1 cellular context compared by ENCODE assay signal in the genomic region with DNA sequence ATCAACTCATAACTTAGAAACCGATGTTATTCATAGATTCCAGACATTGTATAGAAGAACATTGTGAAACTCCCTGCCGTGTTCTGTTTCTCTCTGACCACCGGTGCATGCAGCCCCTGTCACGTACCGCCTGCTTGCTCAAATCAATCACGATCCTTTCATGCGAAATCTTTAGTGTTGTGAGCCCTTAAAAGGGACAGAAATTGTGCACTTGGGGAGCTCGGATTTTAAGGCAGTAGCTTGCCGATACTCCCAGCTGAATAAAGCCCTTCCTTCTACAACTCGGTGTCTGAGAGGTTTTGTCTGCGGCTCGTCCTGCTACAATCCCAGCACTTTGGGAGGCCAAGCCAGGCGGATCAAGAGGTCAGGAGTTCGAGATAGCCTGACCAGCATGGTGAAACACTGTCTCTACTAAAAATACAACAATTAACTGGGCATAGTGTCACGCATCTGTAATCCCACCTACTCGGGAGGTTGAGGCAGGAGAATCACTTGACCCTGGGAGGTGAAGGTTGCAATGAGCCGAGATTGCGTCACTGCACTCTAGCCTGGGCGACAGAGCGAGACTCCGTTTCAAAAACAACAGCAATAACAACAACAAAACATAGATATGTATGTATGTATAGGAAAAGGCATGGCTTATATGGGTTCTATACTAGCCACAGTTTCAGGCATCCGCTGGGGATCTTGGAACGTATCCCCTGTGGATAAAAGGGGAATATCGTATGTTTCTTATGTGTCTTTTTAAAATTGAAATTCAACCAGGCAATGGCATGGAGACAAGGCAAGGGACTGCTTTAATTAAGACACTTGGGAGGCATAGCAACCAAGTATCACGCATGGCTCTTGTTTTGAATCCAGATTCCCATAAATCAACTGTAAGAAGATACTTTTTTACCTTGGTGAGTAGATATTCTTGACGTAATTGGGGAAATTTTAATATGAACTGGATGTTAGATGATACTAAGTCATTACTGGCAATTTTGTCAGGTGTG.
TF ChIP-seq lines count a peak whose summit lies in the region.
"Not testable (repeated sequence)": the region's sequence is repeated elsewhere in the genome, so short reads cannot be mapped to it uniquely, and the experiment has no call there.

No MANE protein-coding gene starts in this region.

TF ChIP-seq in HepG2, 621 proteins besides CTCF, POLR2A, EP300 and RAD21 (continues in another document):
- TF ChIP-seq SIX1 (CRISPR knock-in tag; IDR thresholded peaks at IDR 0.05; ENCODE audit: borderline replicate concordance), result peak; percentile 59; the same call in 1 of the 2 replicates
- TF ChIP-seq ELF3 (CRISPR knock-in tag; IDR thresholded peaks at IDR 0.05), result peak; percentile 63
- peak; percentile 66 for TF ChIP-seq SAP130 (CRISPR knock-in tag; IDR thresholded peaks at IDR 0.05; ENCODE audit: low read depth)
- TF ChIP-seq, protein P1, sequence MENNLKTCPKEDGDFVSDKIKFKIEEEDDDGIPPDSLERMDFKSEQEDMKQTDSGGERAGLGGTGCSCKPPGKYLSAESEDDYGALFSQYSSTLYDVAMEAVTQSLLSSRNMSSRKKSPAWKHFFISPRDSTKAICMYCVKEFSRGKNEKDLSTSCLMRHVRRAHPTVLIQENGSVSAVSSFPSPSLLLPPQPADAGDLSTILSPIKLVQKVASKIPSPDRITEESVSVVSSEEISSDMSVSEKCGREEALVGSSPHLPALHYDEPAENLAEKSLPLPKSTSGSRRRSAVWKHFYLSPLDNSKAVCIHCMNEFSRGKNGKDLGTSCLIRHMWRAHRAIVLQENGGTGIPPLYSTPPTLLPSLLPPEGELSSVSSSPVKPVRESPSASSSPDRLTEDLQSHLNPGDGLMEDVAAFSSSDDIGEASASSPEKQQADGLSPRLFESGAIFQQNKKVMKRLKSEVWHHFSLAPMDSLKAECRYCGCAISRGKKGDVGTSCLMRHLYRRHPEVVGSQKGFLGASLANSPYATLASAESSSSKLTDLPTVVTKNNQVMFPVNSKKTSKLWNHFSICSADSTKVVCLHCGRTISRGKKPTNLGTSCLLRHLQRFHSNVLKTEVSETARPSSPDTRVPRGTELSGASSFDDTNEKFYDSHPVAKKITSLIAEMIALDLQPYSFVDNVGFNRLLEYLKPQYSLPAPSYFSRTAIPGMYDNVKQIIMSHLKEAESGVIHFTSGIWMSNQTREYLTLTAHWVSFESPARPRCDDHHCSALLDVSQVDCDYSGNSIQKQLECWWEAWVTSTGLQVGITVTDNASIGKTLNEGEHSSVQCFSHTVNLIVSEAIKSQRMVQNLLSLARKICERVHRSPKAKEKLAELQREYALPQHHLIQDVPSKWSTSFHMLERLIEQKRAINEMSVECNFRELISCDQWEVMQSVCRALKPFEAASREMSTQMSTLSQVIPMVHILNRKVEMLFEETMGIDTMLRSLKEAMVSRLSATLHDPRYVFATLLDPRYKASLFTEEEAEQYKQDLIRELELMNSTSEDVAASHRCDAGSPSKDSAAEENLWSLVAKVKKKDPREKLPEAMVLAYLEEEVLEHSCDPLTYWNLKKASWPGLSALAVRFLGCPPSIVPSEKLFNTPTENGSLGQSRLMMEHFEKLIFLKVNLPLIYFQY (CRISPR knock-in tag; IDR thresholded peaks at IDR 0.05; ENCODE audit: borderline replicate concordance), result 0 out of 2 replicates have a peak, but pooled peaks have one; percentile 29
- TF ChIP-seq ZNF256 (CRISPR knock-in tag; conservative IDR thresholded peaks at IDR 0.05), result peak; percentile 96
- TF ChIP-seq ZFP37 (CRISPR knock-in tag; IDR thresholded peaks at IDR 0.05; ENCODE audit: borderline replicate concordance), result 0 out of 2 replicates have a peak, but pooled peaks have one; percentile 24
- TF ChIP-seq PHF8 (CRISPR knock-in tag; IDR thresholded peaks at IDR 0.05), result peak; percentile 50; the same call in 1 of the 2 replicates
- TF ChIP-seq RCOR2 (CRISPR knock-in tag; IDR thresholded peaks at IDR 0.05), result 0 out of 2 replicates have a peak, but pooled peaks have one; percentile 7
- TF ChIP-seq NR2F1 (CRISPR knock-in tag; IDR thresholded peaks at IDR 0.05), result 0 out of 4 replicates have a peak, but pooled peaks of 1 of the 2 experiments have one; percentile 9
- TF ChIP-seq ZMYM3 (CRISPR knock-in tag; IDR thresholded peaks at IDR 0.05), result peak; percentile 63; the same call in 1 of the 2 replicates
- TF ChIP-seq MIXL1 (CRISPR knock-in tag; IDR thresholded peaks at IDR 0.05), result 0 out of 2 replicates have a peak, but pooled peaks have one; percentile 38
- TF ChIP-seq, protein P2, sequence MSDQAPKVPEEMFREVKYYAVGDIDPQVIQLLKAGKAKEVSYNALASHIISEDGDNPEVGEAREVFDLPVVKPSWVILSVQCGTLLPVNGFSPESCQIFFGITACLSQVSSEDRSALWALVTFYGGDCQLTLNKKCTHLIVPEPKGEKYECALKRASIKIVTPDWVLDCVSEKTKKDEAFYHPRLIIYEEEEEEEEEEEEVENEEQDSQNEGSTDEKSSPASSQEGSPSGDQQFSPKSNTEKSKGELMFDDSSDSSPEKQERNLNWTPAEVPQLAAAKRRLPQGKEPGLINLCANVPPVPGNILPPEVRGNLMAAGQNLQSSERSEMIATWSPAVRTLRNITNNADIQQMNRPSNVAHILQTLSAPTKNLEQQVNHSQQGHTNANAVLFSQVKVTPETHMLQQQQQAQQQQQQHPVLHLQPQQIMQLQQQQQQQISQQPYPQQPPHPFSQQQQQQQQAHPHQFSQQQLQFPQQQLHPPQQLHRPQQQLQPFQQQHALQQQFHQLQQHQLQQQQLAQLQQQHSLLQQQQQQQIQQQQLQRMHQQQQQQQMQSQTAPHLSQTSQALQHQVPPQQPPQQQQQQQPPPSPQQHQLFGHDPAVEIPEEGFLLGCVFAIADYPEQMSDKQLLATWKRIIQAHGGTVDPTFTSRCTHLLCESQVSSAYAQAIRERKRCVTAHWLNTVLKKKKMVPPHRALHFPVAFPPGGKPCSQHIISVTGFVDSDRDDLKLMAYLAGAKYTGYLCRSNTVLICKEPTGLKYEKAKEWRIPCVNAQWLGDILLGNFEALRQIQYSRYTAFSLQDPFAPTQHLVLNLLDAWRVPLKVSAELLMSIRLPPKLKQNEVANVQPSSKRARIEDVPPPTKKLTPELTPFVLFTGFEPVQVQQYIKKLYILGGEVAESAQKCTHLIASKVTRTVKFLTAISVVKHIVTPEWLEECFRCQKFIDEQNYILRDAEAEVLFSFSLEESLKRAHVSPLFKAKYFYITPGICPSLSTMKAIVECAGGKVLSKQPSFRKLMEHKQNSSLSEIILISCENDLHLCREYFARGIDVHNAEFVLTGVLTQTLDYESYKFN (CRISPR knock-in tag; conservative IDR thresholded peaks at IDR 0.05), result peak; percentile 64
- 0 out of 2 replicates have a peak, but pooled peaks have one; percentile 24 for TF ChIP-seq KAT8 (CRISPR knock-in tag; IDR thresholded peaks at IDR 0.05)
- TF ChIP-seq, protein P3, sequence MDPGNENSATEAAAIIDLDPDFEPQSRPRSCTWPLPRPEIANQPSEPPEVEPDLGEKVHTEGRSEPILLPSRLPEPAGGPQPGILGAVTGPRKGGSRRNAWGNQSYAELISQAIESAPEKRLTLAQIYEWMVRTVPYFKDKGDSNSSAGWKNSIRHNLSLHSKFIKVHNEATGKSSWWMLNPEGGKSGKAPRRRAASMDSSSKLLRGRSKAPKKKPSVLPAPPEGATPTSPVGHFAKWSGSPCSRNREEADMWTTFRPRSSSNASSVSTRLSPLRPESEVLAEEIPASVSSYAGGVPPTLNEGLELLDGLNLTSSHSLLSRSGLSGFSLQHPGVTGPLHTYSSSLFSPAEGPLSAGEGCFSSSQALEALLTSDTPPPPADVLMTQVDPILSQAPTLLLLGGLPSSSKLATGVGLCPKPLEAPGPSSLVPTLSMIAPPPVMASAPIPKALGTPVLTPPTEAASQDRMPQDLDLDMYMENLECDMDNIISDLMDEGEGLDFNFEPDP (CRISPR knock-in tag; conservative IDR thresholded peaks at IDR 0.05), result 0 out of 2 replicates have a peak, but pooled peaks have one; percentile 81
- TF ChIP-seq SOX13 (IDR thresholded peaks at IDR 0.05), result not testable (repeated sequence)
- TF ChIP-seq SOX13 (CRISPR knock-in tag; conservative IDR thresholded peaks at IDR 0.05 in 1 of 2, IDR thresholded peaks at IDR 0.05 in 1 of 2), result peak in 1 of 2 experiments; percentile 18; a peak in 1 of 4 replicates
- peak; percentile 79 for TF ChIP-seq SALL1 (CRISPR knock-in tag; IDR thresholded peaks at IDR 0.05)
- TF ChIP-seq, protein P4, sequence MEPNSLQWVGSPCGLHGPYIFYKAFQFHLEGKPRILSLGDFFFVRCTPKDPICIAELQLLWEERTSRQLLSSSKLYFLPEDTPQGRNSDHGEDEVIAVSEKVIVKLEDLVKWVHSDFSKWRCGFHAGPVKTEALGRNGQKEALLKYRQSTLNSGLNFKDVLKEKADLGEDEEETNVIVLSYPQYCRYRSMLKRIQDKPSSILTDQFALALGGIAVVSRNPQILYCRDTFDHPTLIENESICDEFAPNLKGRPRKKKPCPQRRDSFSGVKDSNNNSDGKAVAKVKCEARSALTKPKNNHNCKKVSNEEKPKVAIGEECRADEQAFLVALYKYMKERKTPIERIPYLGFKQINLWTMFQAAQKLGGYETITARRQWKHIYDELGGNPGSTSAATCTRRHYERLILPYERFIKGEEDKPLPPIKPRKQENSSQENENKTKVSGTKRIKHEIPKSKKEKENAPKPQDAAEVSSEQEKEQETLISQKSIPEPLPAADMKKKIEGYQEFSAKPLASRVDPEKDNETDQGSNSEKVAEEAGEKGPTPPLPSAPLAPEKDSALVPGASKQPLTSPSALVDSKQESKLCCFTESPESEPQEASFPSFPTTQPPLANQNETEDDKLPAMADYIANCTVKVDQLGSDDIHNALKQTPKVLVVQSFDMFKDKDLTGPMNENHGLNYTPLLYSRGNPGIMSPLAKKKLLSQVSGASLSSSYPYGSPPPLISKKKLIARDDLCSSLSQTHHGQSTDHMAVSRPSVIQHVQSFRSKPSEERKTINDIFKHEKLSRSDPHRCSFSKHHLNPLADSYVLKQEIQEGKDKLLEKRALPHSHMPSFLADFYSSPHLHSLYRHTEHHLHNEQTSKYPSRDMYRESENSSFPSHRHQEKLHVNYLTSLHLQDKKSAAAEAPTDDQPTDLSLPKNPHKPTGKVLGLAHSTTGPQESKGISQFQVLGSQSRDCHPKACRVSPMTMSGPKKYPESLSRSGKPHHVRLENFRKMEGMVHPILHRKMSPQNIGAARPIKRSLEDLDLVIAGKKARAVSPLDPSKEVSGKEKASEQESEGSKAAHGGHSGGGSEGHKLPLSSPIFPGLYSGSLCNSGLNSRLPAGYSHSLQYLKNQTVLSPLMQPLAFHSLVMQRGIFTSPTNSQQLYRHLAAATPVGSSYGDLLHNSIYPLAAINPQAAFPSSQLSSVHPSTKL (CRISPR knock-in tag; IDR thresholded peaks at IDR 0.05), result peak; percentile 65; the same call in 1 of the 2 replicates
- TF ChIP-seq, protein P5, sequence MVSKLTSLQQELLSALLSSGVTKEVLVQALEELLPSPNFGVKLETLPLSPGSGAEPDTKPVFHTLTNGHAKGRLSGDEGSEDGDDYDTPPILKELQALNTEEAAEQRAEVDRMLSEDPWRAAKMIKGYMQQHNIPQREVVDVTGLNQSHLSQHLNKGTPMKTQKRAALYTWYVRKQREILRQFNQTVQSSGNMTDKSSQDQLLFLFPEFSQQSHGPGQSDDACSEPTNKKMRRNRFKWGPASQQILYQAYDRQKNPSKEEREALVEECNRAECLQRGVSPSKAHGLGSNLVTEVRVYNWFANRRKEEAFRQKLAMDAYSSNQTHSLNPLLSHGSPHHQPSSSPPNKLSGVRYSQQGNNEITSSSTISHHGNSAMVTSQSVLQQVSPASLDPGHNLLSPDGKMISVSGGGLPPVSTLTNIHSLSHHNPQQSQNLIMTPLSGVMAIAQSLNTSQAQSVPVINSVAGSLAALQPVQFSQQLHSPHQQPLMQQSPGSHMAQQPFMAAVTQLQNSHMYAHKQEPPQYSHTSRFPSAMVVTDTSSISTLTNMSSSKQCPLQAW (CRISPR knock-in tag; IDR thresholded peaks at IDR 0.05), result peak; percentile 47; the same call in 1 of the 2 replicates
- TF ChIP-seq, protein P6, sequence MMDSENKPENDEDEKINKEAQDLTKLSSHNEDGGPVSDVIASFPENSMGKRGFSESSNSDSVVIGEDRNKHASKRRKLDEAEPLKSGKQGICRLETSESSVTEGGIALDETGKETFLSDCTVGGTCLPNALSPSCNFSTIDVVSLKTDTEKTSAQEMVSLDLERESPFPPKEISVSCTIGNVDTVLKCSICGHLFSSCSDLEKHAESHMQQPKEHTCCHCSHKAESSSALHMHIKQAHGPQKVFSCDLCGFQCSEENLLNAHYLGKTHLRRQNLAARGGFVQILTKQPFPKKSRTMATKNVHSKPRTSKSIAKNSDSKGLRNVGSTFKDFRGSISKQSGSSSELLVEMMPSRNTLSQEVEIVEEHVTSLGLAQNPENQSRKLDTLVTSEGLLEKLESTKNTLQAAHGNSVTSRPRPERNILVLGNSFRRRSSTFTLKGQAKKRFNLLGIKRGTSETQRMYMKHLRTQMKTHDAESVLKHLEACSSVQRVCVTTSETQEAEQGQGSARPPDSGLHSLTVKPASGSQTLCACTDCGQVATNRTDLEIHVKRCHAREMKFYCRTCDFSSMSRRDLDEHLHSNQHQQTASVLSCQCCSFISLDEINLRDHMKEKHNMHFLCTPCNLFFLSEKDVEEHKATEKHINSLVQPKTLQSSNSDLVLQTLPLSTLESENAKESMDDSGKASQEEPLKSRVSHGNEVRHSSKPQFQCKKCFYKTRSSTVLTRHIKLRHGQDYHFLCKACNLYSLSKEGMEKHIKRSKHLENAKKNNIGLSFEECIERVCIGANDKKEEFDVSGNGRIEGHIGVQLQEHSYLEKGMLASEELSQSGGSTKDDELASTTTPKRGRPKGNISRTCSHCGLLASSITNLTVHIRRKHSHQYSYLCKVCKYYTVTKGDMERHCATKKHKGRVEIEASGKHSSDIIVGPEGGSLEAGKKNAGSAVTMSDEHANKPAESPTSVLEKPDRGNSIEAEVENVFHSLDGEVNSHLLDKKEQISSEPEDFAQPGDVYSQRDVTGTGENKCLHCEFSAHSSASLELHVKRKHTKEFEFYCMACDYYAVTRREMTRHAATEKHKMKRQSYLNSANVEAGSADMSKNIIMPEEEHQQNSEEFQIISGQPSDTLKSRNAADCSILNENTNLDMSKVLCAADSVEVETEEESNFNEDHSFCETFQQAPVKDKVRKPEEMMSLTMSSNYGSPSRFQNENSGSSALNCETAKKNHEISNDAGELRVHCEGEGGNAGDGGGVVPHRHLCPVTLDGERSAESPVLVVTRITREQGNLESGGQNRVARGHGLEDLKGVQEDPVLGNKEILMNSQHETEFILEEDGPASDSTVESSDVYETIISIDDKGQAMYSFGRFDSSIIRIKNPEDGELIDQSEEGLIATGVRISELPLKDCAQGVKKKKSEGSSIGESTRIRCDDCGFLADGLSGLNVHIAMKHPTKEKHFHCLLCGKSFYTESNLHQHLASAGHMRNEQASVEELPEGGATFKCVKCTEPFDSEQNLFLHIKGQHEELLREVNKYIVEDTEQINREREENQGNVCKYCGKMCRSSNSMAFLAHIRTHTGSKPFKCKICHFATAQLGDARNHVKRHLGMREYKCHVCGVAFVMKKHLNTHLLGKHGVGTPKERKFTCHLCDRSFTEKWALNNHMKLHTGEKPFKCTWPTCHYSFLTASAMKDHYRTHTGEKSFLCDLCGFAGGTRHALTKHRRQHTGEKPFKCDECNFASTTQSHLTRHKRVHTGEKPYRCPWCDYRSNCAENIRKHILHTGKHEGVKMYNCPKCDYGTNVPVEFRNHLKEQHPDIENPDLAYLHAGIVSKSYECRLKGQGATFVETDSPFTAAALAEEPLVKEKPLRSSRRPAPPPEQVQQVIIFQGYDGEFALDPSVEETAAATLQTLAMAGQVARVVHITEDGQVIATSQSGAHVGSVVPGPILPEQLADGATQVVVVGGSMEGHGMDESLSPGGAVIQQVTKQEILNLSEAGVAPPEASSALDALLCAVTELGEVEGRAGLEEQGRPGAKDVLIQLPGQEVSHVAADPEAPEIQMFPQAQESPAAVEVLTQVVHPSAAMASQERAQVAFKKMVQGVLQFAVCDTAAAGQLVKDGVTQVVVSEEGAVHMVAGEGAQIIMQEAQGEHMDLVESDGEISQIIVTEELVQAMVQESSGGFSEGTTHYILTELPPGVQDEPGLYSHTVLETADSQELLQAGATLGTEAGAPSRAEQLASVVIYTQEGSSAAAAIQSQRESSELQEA (CRISPR knock-in tag; IDR thresholded peaks at IDR 0.05; ENCODE audit: not compliant biosample characterization), result peak; percentile 36
- TF ChIP-seq IRF2 (CRISPR knock-in tag; IDR thresholded peaks at IDR 0.05), result peak; percentile 45; the same call in 1 of the 2 replicates
